9 cellular contexts compared by ENCODE assay signal in the genomic region with DNA sequence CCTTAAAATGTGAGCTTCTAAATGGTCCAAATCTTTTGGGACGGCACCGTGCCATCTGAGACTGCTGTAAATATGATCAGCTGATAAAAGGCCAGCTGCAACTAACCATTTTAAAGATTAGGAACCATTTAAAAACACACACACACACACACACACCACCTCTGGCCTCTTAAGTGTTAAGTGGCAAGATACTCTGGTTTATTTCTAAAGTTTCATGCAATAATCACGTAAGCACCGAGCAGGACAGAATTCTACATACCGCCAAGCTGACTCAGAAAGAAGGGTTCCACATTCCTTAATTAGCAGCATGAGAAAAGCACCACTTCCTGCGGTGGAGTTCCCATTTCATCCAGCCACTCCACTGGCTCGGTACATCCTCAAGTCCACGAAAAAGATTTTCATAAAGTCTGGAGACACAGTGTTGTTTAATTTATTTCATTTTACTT. TPM values are rescaled to one million over a fixed set of nuclear protein-coding genes. Genes with fewer than 3 reads are reported as not detected.
DNase-seq lines count a peak whose midpoint lies in the region; ATAC-seq and TF ChIP-seq lines count a peak whose summit lies in the region.
"Had no signal": no experiment of that assay in that cellular context is flagged by ENCODE, and none has a peak within 500 bp of the region (broad histone marks: within the 10 kb centered on the region; RNA-seq: fewer than 3 reads in every experiment).

No MANE protein-coding gene starts in this region.

- H4K12ac ChIP-seq in trophoblast cell (ENCODE audit: low read depth, low read length), result no peak overlapping the region

- no TSS peak for BruUV-seq in Panc1 (replicated peaks; lab: Mats Ljungman, UMichigan)

- H3K4me3 Mint-ChIP-seq in GM23338, result no peak overlapping the region

- POLR2A ChIA-PET in Panc1 (lab: Charles Lee), result interaction anchor here (1.0 to 2.4 kb wide), 3 partner anchors 10 to 12 kb away, joined by 4 to 10 read pairs (median 5); no protein-coding TSS in a partner anchor

- no peak overlapping the region for H3K14ac ChIP-seq in trophoblast cell (ENCODE audit: low read length)

- no peaks in the 10 kb centered on the region for H3F3A ChIP-seq in GM23338 (replicated peaks; ENCODE audit: low read depth)

- H3K4me1 ChIP-seq in GM23338 (ENCODE audit: insufficient read depth) (peaks cover 39% of the 10 kb centered on the region), Panc1 (ENCODE audit: control insufficient read depth, insufficient read depth, low read length) (peaks cover 53% of the 10 kb centered on the region), trophoblast cell (ENCODE audit: control insufficient read depth in 1 of 2, insufficient read depth in 2 of 2, low read length in 2 of 2) (peaks cover 2 to 16% of the 10 kb centered on the region in 2 experiments)

- no peaks in the 10 kb centered on the region for H3K9me3 Mint-ChIP-seq in GM23338

- intact Hi-C loops in Panc1 (cut with micrococcal nuclease; ENCODE audit: unreplicated experiment), result no loop called here

- H3K9me2 ChIP-seq in GM23338 (ENCODE audit: insufficient read depth), result no peaks in the 10 kb centered on the region

- H2AFZ ChIP-seq in GM23338 (no peak overlapping the region), trophoblast cell (ENCODE audit: insufficient read depth, low read length, poor library complexity) (no peak overlapping the region)

- TF ChIP-seq CTCF in GM23338 (conservative IDR thresholded peaks at IDR 0.05; ENCODE audit: low read depth in 2 of 2) (no peak), Panc1 (IDR thresholded peaks at IDR 0.05) (no peak)

- in situ Hi-C loops in Panc1 (cut with HindIII; ENCODE audit: low pct_unique_long_range_greater_than_20kb, low sequenced_read_pairs), result no loop called here

- no peak overlapping the region for H3K23ac ChIP-seq in trophoblast cell (ENCODE audit: low read length)

- no CpG with 5 or more reads among the region's 8 CpGs for WGBS in trophoblast cell (ENCODE audit: extremely low coverage, insufficient coverage, insufficient read length)

- H2BK120ac ChIP-seq in trophoblast cell (ENCODE audit: insufficient read depth, low read length, poor library complexity), result peak overlapping the region; percentile 58

- DNase-seq in COLO829 (ENCODE audit: low spot score) (peak; percentile 82), GM23338 (ENCODE audit: low spot score) (peak; percentile 78), Panc1 (ENCODE audit: low read depth, low spot score) (peak; percentile 90), fibroblast of gingiva (ENCODE audit: low read depth) (peak; percentile 98), trophoblast cell (peak; percentile 40 to 73), hippocampal formation (lab: John Stamatoyannopoulos, UW) (no peak), UCSD-AML1 (lab: John Stamatoyannopoulos, UW; ENCODE audit: unreplicated experiment) (no peak)
- no peak for DNase-seq in NK-92 treated with Interleukin-12 subunit alpha and Interleukin-12 subunit beta, amount 100 ng/mL, for 24 hours (lab: John Stamatoyannopoulos, UW)

- no peak overlapping the region for H3K4ac ChIP-seq in trophoblast cell (ENCODE audit: low read depth, low read length)

- H3K27me3 Mint-ChIP-seq in GM23338 (ENCODE audit: insufficient read depth, low read depth, poor library complexity), result peaks cover 3% of the 10 kb centered on the region

- H3K36me3 ChIP-seq in GM23338 (ENCODE audit: insufficient read depth) (no peaks in the 10 kb centered on the region), Panc1 (ENCODE audit: control insufficient read depth, insufficient read depth, low read length) (no peaks in the 10 kb centered on the region), trophoblast cell (ENCODE audit: control insufficient read depth in 1 of 2, insufficient read depth in 2 of 2, low read length in 2 of 2) (no peaks in the 10 kb centered on the region)

- H4K91ac ChIP-seq in trophoblast cell (ENCODE audit: low read depth, low read length), result no peak overlapping the region

- H3K27me3 ChIP-seq in GM23338 (ENCODE audit: insufficient read depth), result no peaks in the 10 kb centered on the region
- no peaks in the 10 kb centered on the region for H3K27me3 ChIP-seq in Panc1 (ENCODE audit: control insufficient read depth, insufficient read depth, low read length)
- H3K27me3 ChIP-seq in trophoblast cell (ENCODE audit: insufficient read depth, low read length), result no peaks in the 10 kb centered on the region

- no peak overlapping the region for H2AK5ac ChIP-seq in trophoblast cell (ENCODE audit: low read length)

- peak overlapping the region; percentile 75; the same call in 1 of the 2 replicates for H3K27ac ChIP-seq in GM23338 (ENCODE audit: low read depth)
- peak overlapping the region; percentile 100 for H3K27ac ChIP-seq in Panc1 (ENCODE audit: low read length)
- H3K27ac ChIP-seq in trophoblast cell (ENCODE audit: low read depth, low read length), result peak overlapping the region; percentile 76
- H3K27ac ChIP-seq: VCaP had no signal

- no peak overlapping the region for H2BK12ac ChIP-seq in trophoblast cell (ENCODE audit: low read length)

- H3K4me2 ChIP-seq in GM23338, result no peak overlapping the region
- H3K4me2 ChIP-seq in trophoblast cell (ENCODE audit: low read length), result no peak overlapping the region

- peaks cover 38% of the 10 kb centered on the region for H3K4me1 Mint-ChIP-seq in GM23338

- H2BK5ac ChIP-seq in trophoblast cell (ENCODE audit: low read depth, low read length, poor library complexity), result no peak overlapping the region

- no peak overlapping the region for H3K9ac ChIP-seq in trophoblast cell (ENCODE audit: low read length)

- ATAC-seq in GM23338 (peak; percentile 36), Panc1 (peak; percentile 73)

- no peaks in the 10 kb centered on the region for H3K9me3 ChIP-seq in Panc1 (ENCODE audit: control insufficient read depth, insufficient read depth, low read depth, low read length)
- no peaks in the 10 kb centered on the region for H3K9me3 ChIP-seq in trophoblast cell (ENCODE audit: insufficient read depth, low read depth, low read length)

- no peaks in the 10 kb centered on the region for H4K20me1 ChIP-seq in GM23338 (replicated peaks; ENCODE audit: insufficient read depth)

- H3K79me1 ChIP-seq in trophoblast cell (ENCODE audit: low read length), result peaks cover 15% of the 10 kb centered on the region

- H4K8ac ChIP-seq in trophoblast cell (ENCODE audit: low read depth, low read length), result no peak overlapping the region

- CTCF ChIA-PET in Panc1 (lab: Charles Lee), result no interaction called here

- H3K27ac Mint-ChIP-seq in GM23338, result peak overlapping the region; percentile 68

- no peaks in the 10 kb centered on the region for H3K36me3 Mint-ChIP-seq in GM23338 (ENCODE audit: low read depth)

- H3K18ac ChIP-seq in trophoblast cell (ENCODE audit: low read length), result no peak overlapping the region

- H3K79me2 ChIP-seq in GM23338 (replicated peaks; ENCODE audit: insufficient read depth) (no peaks in the 10 kb centered on the region), trophoblast cell (ENCODE audit: control insufficient read depth, insufficient read depth, low read length, poor library complexity) (no peaks in the 10 kb centered on the region)

- H3K4me3 ChIP-seq in GM23338 (no peak overlapping the region), Panc1 (ENCODE audit: low read depth in 2 of 2, low read length in 2 of 2) (peak overlapping the region; percentile 3 to 41; a peak in 3 of 4 replicates), trophoblast cell (ENCODE audit: low read depth, low read length) (no peak overlapping the region)

TF ChIP-seq in GM23338, 12 proteins besides CTCF, POLR2A, EP300 and RAD21 (continues in another document):
- TF ChIP-seq EZH2phosphoT487 (IDR thresholded peaks at IDR 0.05; ENCODE audit: unreplicated experiment) (no peak), ZNF114 (CRISPR knock-in tag; IDR thresholded peaks at IDR 0.05) (no peak), STAT1 (IDR thresholded peaks at IDR 0.05; ENCODE audit: unreplicated experiment) (no peak)
- TF ChIP-seq, protein P1, sequence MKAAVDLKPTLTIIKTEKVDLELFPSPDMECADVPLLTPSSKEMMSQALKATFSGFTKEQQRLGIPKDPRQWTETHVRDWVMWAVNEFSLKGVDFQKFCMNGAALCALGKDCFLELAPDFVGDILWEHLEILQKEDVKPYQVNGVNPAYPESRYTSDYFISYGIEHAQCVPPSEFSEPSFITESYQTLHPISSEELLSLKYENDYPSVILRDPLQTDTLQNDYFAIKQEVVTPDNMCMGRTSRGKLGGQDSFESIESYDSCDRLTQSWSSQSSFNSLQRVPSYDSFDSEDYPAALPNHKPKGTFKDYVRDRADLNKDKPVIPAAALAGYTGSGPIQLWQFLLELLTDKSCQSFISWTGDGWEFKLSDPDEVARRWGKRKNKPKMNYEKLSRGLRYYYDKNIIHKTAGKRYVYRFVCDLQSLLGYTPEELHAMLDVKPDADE (IDR thresholded peaks at IDR 0.05), result no peak

RNA-seq across cellular contexts. Expression of a gene that starts 17.8 kb away (rescaled TPM):
- 76.7 and 78.0 TPM in 2 replicates for total RNA-seq in GM23338 (2014; rRNA removed; shearing (Covaris generic))
- 30.8 and 32.8 TPM in 2 replicates for polyA plus RNA-seq in GM23338 (2016; fragmentation: Nextera tagmentation; extraction: Ambion mirVana)
- 210 TPM for total RNA-seq in Panc1 (2021; ENCODE audit: unreplicated experiment)
- polyA plus RNA-seq in Panc1 (2012; ENCODE audit: insufficient read length), result 80.1 TPM
- 45.3 and 46.1 TPM in 2 replicates for polyA plus RNA-seq in trophoblast cell (2013)

Comparison
In these comparisons a context has a peak if more than half of its experiments do, and no peak if none do; other contexts are left out.
1. DNase-seq: peak in COLO829 (single experiment), GM23338 (single experiment), Panc1 (single experiment), fibroblast of gingiva (single experiment) and trophoblast cell (2 of 2); none in hippocampal formation (0 of 2), NK-92 treated with Interleukin-12 subunit alpha and Interleukin-12 subunit beta, amount 100 ng/mL, for 24 hours (single experiment) and UCSD-AML1 (single experiment).
2. H3K4me3 ChIP-seq: peak in Panc1 (2 of 2); none in GM23338 (single experiment) and trophoblast cell (single experiment).
3. Peak in every context shown above with its lines, with median percentiles within 50 percentile points of each other: H3K27ac ChIP-seq.